8 cellular contexts compared by ENCODE assay signal in genomic region chr20:29873946-29874345, GRCh38.
A peak's percentile ranks its signal among the peaks of the same experiment; 100 is the strongest.
DNase-seq lines count a peak whose midpoint lies in the region; ATAC-seq, FAIRE-seq and TF ChIP-seq lines count a peak whose summit lies in the region.

No MANE protein-coding gene starts in this region.

- H3K9me3 ChIP-seq in SK-N-SH = no peaks in the 10 kb centered on the region
- H3K9me3 ChIP-seq in sigmoid colon = peaks cover 0 to 14% (median 0%) of the 10 kb centered on the region in 4 donors

- peak overlapping the region in 1 of 2 experiments; percentile 11; a peak in 1 of 4 replicates for H3K27ac ChIP-seq in SK-N-SH (ENCODE audit: low read depth in 2 of 2, low read length in 1 of 2)
- no peak overlapping the region for H3K27ac ChIP-seq in sigmoid colon

- TF ChIP-seq EP300 in SK-N-SH (IDR thresholded peaks at IDR 0.05; ENCODE audit: borderline replicate concordance in 1 of 2, low read depth in 1 of 2, low read length in 1 of 2) = no peak
- no peak for TF ChIP-seq EP300 in sigmoid colon (IDR thresholded peaks at IDR 0.05)

- ATAC-seq in HG03097 (IDR thresholded peaks at IDR 0.05; ENCODE audit: low FRiP score, unreplicated experiment) = no peak

- no peaks in the 10 kb centered on the region for H3F3A ChIP-seq in SK-N-SH (replicated peaks; ENCODE audit: insufficient read depth)

- no peak overlapping the region for H3K4me2 ChIP-seq in SK-N-SH

- WGBS in SK-N-SH (ENCODE audit: low lambda C conversion rate) = 66% methylated on average over 17 of the region's 28 CpGs
- 56 to 82% methylated on average over 28 of the region's 28 CpGs for WGBS in sigmoid colon, 2 donors

- no peaks in the 10 kb centered on the region for H3K9me2 ChIP-seq in SK-N-SH

- H3K36me3 ChIP-seq in SK-N-SH (replicated peaks in 1 of 2; ENCODE audit: control insufficient read depth in 1 of 2, insufficient read depth in 2 of 2, low read length in 1 of 2) (no peaks in the 10 kb centered on the region), sigmoid colon (no peaks in the 10 kb centered on the region)

- intact Hi-C loops in sigmoid colon (cut with DNase I) = no loop called here

- no peak for FAIRE-seq in H54 (lab: Jason Lieb, UNC)

- CTCF ChIA-PET in SK-N-SH (lab: Yijun Ruan, JAX) = no interaction called here

- H3K27me3 ChIP-seq in SK-N-SH (ENCODE audit: insufficient read depth) (no peaks in the 10 kb centered on the region), sigmoid colon (peaks cover 0 to 17% (median 0%) of the 10 kb centered on the region in 3 donors)

- POLR2A ChIA-PET in SK-N-SH (lab: Yijun Ruan, JAX) = no interaction called here

- H3K4me1 ChIP-seq in SK-N-SH (ENCODE audit: control insufficient read depth in 1 of 2, insufficient read depth in 2 of 2, low read depth in 1 of 2, low read length in 1 of 2) = peaks cover 0 to 9% of the 10 kb centered on the region in 2 experiments; a peak in 1 of 4 replicates
- H3K4me1 ChIP-seq in sigmoid colon = no peaks in the 10 kb centered on the region

- H3K4me3 ChIP-seq in SK-N-SH (ENCODE audit: low read depth in 2 of 2, low read length in 1 of 2) (peak overlapping the region in 1 of 2 experiments; percentile 34; a peak in 2 of 4 replicates), fibroblast of the aortic adventitia (ENCODE audit: low read depth, low read length) (peak overlapping the region; percentile 57), sigmoid colon (no peak overlapping the region)

- no peak for TF ChIP-seq CTCF in SK-N-SH (IDR thresholded peaks at IDR 0.05)
- no peak for TF ChIP-seq CTCF in fibroblast of the aortic adventitia (IDR thresholded peaks at IDR 0.05; ENCODE audit: insufficient read depth, low read length)
- no peak for TF ChIP-seq CTCF in sigmoid colon (IDR thresholded peaks at IDR 0.05)

- no peaks in the 10 kb centered on the region for H4K20me1 ChIP-seq in SK-N-SH (ENCODE audit: insufficient read depth)

- DNase-seq in activated gamma-delta T cell treated with Interleukin-2 at 50 U/mL for 16 hours (peak; percentile 44), activated gamma-delta T cell (lab: John Stamatoyannopoulos, UW) (no peak), SK-N-SH (peak; percentile 61), fibroblast of the aortic adventitia (ENCODE audit: low read depth) (peak; percentile 50), sigmoid colon (peak; percentile 81), H54 (ENCODE audit: insufficient read length, low spot score) (no peak), NCI-H1436 (lab: John Stamatoyannopoulos, UW) (no peak)

- TF ChIP-seq RAD21 in SK-N-SH (IDR thresholded peaks at IDR 0.05; ENCODE audit: low read length) = no peak

- no peak overlapping the region for H3K9ac ChIP-seq in SK-N-SH

- H3K79me2 ChIP-seq in SK-N-SH (ENCODE audit: insufficient read depth) = no peaks in the 10 kb centered on the region

- no peak overlapping the region for H2AFZ ChIP-seq in SK-N-SH (ENCODE audit: low read depth)

- TF ChIP-seq POLR2A in sigmoid colon (IDR thresholded peaks at IDR 0.05) = no peak
- TF ChIP-seq POLR2A in H54 (IDR thresholded peaks at IDR 0.05; ENCODE audit: low read depth, low read length) = no peak

TF ChIP-seq in SK-N-SH, 30 proteins besides CTCF, POLR2A, EP300 and RAD21:
- TF ChIP-seq USF1 (IDR thresholded peaks at IDR 0.05; ENCODE audit: borderline replicate concordance, low read depth) = no peak
- no peak for TF ChIP-seq ELF1 (IDR thresholded peaks at IDR 0.05)
- TF ChIP-seq ZBTB33 (IDR thresholded peaks at IDR 0.05; ENCODE audit: borderline replicate concordance, low read depth) = no peak
- no peak for TF ChIP-seq TCF12 (IDR thresholded peaks at IDR 0.05)
- TF ChIP-seq SMC3 (IDR thresholded peaks at IDR 0.05; ENCODE audit: low read depth, low read length) = no peak
- no peak for TF ChIP-seq TEAD4 (IDR thresholded peaks at IDR 0.05; ENCODE audit: borderline replicate concordance, insufficient read depth)
- TF ChIP-seq IRF3 (IDR thresholded peaks at IDR 0.05; ENCODE audit: low read depth, low read length) = no peak
- TF ChIP-seq FOXM1 (IDR thresholded peaks at IDR 0.05; ENCODE audit: low read depth) = no peak
- no peak for TF ChIP-seq TAF1 (IDR thresholded peaks at IDR 0.05; ENCODE audit: borderline replicate concordance, low read depth, low read length)
- TF ChIP-seq GATA2 (CRISPR knock-in tag; IDR thresholded peaks at IDR 0.05) = no peak
- no peak for TF ChIP-seq MAX (IDR thresholded peaks at IDR 0.05; ENCODE audit: low read depth)
- TF ChIP-seq JUND (IDR thresholded peaks at IDR 0.05) = no peak

Comparison
In these comparisons a context has a peak if more than half of its experiments do, and no peak if none do; other contexts are left out.
1. DNase-seq: peak in activated gamma-delta T cell treated with Interleukin-2 at 50 U/mL for 16 hours (single experiment), SK-N-SH (single experiment), fibroblast of the aortic adventitia (single experiment) and sigmoid colon (single experiment); none in activated gamma-delta T cell (single experiment), H54 (single experiment) and NCI-H1436 (single experiment).